In genomic region chr9:79883073-79883645, GRCh38 we compare ENCODE assay signal across 9 cellular contexts.
DNase-seq lines count a peak whose midpoint lies in the region; ATAC-seq and TF ChIP-seq lines count a peak whose summit lies in the region.
"Had no signal": no experiment of that assay in that cellular context is flagged by ENCODE, and none has a peak within 500 bp of the region (broad histone marks: within the 10 kb centered on the region; RNA-seq: fewer than 3 reads in every experiment).

No MANE protein-coding gene starts in this region.

- H3K4me3 Mint-ChIP-seq in activated T-cell treated with anti-CD3 and anti-CD28 coated beads, Interleukin-2, amount 50 U/mL, for 24 hours, result no peak overlapping the region

- ATAC-seq in GM19455 (IDR thresholded peaks at IDR 0.05; ENCODE audit: unreplicated experiment) (peak; percentile 49), HG03469 (IDR thresholded peaks at IDR 0.05; ENCODE audit: unreplicated experiment) (peak; percentile 51), HG03025 (IDR thresholded peaks at IDR 0.05; ENCODE audit: low FRiP score, unreplicated experiment) (no peak)

- peak; percentile 53 for DNase-seq in activated T-cell treated with anti-CD3 and anti-CD28 coated beads, Interleukin-2, amount 50 U/mL, for 24 hours
- peak; percentile 17 for DNase-seq in stimulated activated CD8-positive, alpha-beta memory T cell treated with anti-CD3 and anti-CD28 coated beads, Interleukin-15, amount 100 ng/mL, for 1 hour (ENCODE audit: low read depth)
- DNase-seq in cerebellum (ENCODE audit: low spot score), result no peak
- DNase-seq in NCI-H2227 (lab: John Stamatoyannopoulos, UW; ENCODE audit: unreplicated experiment), result no peak
- no peak for DNase-seq in GM13976 (ENCODE audit: low spot score)
- DNase-seq: stomach had no signal

- H3K4me1 Mint-ChIP-seq in activated T-cell treated with anti-CD3 and anti-CD28 coated beads, Interleukin-2, amount 50 U/mL, for 24 hours (ENCODE audit: low read depth), result peaks cover 55% of the 10 kb centered on the region

- no peak for TF ChIP-seq CTCF in GM13976 (IDR thresholded peaks at IDR 0.05; ENCODE audit: borderline replicate concordance, control extremely low read depth, extremely low read depth, insufficient read depth, missing control alignments)

- no peaks in the 10 kb centered on the region for H3K27me3 Mint-ChIP-seq in activated T-cell treated with anti-CD3 and anti-CD28 coated beads, Interleukin-2, amount 50 U/mL, for 24 hours

- no peaks in the 10 kb centered on the region for H3K9me3 Mint-ChIP-seq in activated T-cell treated with anti-CD3 and anti-CD28 coated beads, Interleukin-2, amount 50 U/mL, for 24 hours

- H3K36me3 Mint-ChIP-seq in activated T-cell treated with anti-CD3 and anti-CD28 coated beads, Interleukin-2, amount 50 U/mL, for 24 hours (ENCODE audit: low read depth), result no peaks in the 10 kb centered on the region

- H3K27ac Mint-ChIP-seq in activated T-cell treated with anti-CD3 and anti-CD28 coated beads, Interleukin-2, amount 50 U/mL, for 24 hours, result peak overlapping the region; percentile 28

- in situ Hi-C loops in GM13976 (cut with MboI; ENCODE audit: low sequenced_read_pairs, unreplicated experiment), result no loop called here

Comparison
In these comparisons a context has a peak if more than half of its experiments do, and no peak if none do; other contexts are left out.
1. DNase-seq: peak in activated T-cell treated with anti-CD3 and anti-CD28 coated beads, Interleukin-2, amount 50 U/mL, for 24 hours (single experiment) and stimulated activated CD8-positive, alpha-beta memory T cell treated with anti-CD3 and anti-CD28 coated beads, Interleukin-15, amount 100 ng/mL, for 1 hour (single experiment); none in cerebellum (single experiment), NCI-H2227 (single experiment) and GM13976 (single experiment).